ENCODE assay signal across 8 cellular contexts in genomic region chr1:243848165-243849088, GRCh38. TPM values are rescaled to one million over a fixed set of nuclear protein-coding genes. Genes with fewer than 3 reads are reported as not detected.
A peak's percentile ranks its signal among the peaks of the same experiment; 100 is the strongest.
DNase-seq lines count a peak whose midpoint lies in the region; ATAC-seq and TF ChIP-seq lines count a peak whose summit lies in the region.

No MANE protein-coding gene starts in this region.

- H3K4me1 Mint-ChIP-seq in activated CD4-positive, alpha-beta T cell treated with anti-CD3 and anti-CD28 coated beads, Interleukin-2, amount 10 ng/mL, durations not matched to agents 7 days and 5 days, result peaks cover 28% of the 10 kb centered on the region
- H3K4me1 Mint-ChIP-seq in activated naive CD8-positive, alpha-beta T cell treated with anti-CD3 and anti-CD28 coated beads for 36 hours, result peaks cover 43% of the 10 kb centered on the region

- DNase-seq in activated CD4-positive, alpha-beta T cell treated with anti-CD3 and anti-CD28 coated beads, Interleukin-2, amount 10 ng/mL, durations not matched to agents 7 days and 5 days, result no peak
- no peak for DNase-seq in activated CD4-positive, alpha-beta T cell treated with anti-CD3 and anti-CD28 coated beads, Interleukin-2, amount 50 U/mL, for 4 hours
- no peak for DNase-seq in activated naive CD8-positive, alpha-beta T cell treated with anti-CD3 and anti-CD28 coated beads for 36 hours
- no peak for DNase-seq in left lung
- no peak for DNase-seq in thoracic aorta (ENCODE audit: low spot score)
- no peak for DNase-seq in NCI-H146 treated with DMSO at 0.1 percent for 48 hours (lab: John Stamatoyannopoulos, UW; ENCODE audit: unreplicated experiment)
- no peak for DNase-seq in cortex of kidney (lab: John Stamatoyannopoulos, UW)

- H3K9me3 ChIP-seq in left lung (no peaks in the 10 kb centered on the region), thoracic aorta (no peaks in the 10 kb centered on the region)

- intact Hi-C loops in left lung (cut with DNase I), result no loop called here

- POLR2A ChIA-PET in activated CD4-positive, alpha-beta T cell treated with anti-CD3 and anti-CD28 coated beads, Interleukin-2, amount 10 ng/mL, durations not matched to agents 7 days and 5 days (lab: Charles Lee), result no interaction called here

- ATAC-seq in left lung (no peak), thoracic aorta (ENCODE audit: insufficient number of reproducible peaks, low FRiP score, low read depth) (no peak), HG02759 (IDR thresholded peaks at IDR 0.05; ENCODE audit: unreplicated experiment) (no peak)

- peak overlapping the region; percentile 94 for H3K27ac Mint-ChIP-seq in activated CD4-positive, alpha-beta T cell treated with anti-CD3 and anti-CD28 coated beads, Interleukin-2, amount 10 ng/mL, durations not matched to agents 7 days and 5 days
- H3K27ac Mint-ChIP-seq in activated naive CD8-positive, alpha-beta T cell treated with anti-CD3 and anti-CD28 coated beads for 36 hours, result peak overlapping the region; percentile 95

- peak overlapping the region; percentile 50 to 71 for H3K4me3 ChIP-seq in left lung
- peak overlapping the region; percentile 94 for H3K4me3 ChIP-seq in thoracic aorta

- H3K27ac ChIP-seq in left lung (peak overlapping the region; percentile 90 to 91), thoracic aorta (peak overlapping the region; percentile 96)

- peaks cover 0 to 21% of the 10 kb centered on the region in 2 donors for H3K4me1 ChIP-seq in left lung
- peaks cover 24 to 30% of the 10 kb centered on the region in 2 donors for H3K4me1 ChIP-seq in thoracic aorta (ENCODE audit: control insufficient read depth in 1 of 2, low read depth in 2 of 2)

- H3K27me3 ChIP-seq in left lung, result peaks cover 0 to 56% of the 10 kb centered on the region in 2 donors
- no peaks in the 10 kb centered on the region for H3K27me3 ChIP-seq in thoracic aorta (replicated peaks; ENCODE audit: insufficient read depth)

- CTCF ChIA-PET in activated CD4-positive, alpha-beta T cell treated with anti-CD3 and anti-CD28 coated beads, Interleukin-2, amount 10 ng/mL, durations not matched to agents 7 days and 5 days (lab: Charles Lee), result no interaction called here

- H3K4me3 Mint-ChIP-seq in activated CD4-positive, alpha-beta T cell treated with anti-CD3 and anti-CD28 coated beads, Interleukin-2, amount 10 ng/mL, durations not matched to agents 7 days and 5 days, result peak overlapping the region; percentile 89
- H3K4me3 Mint-ChIP-seq in activated naive CD8-positive, alpha-beta T cell treated with anti-CD3 and anti-CD28 coated beads for 36 hours, result peak overlapping the region; percentile 91

- H3K36me3 Mint-ChIP-seq in activated CD4-positive, alpha-beta T cell treated with anti-CD3 and anti-CD28 coated beads, Interleukin-2, amount 10 ng/mL, durations not matched to agents 7 days and 5 days (ENCODE audit: low read depth), result peaks cover 6% of the 10 kb centered on the region
- peaks cover 7% of the 10 kb centered on the region for H3K36me3 Mint-ChIP-seq in activated naive CD8-positive, alpha-beta T cell treated with anti-CD3 and anti-CD28 coated beads for 36 hours

- no peak for TF ChIP-seq CTCF in left lung (IDR thresholded peaks at IDR 0.05)
- no peak for TF ChIP-seq CTCF in thoracic aorta (IDR thresholded peaks at IDR 0.05)

- peaks cover 2% of the 10 kb centered on the region for H3K9me3 Mint-ChIP-seq in activated CD4-positive, alpha-beta T cell treated with anti-CD3 and anti-CD28 coated beads, Interleukin-2, amount 10 ng/mL, durations not matched to agents 7 days and 5 days
- peaks cover 3% of the 10 kb centered on the region for H3K9me3 Mint-ChIP-seq in activated naive CD8-positive, alpha-beta T cell treated with anti-CD3 and anti-CD28 coated beads for 36 hours

- H3K27me3 Mint-ChIP-seq in activated CD4-positive, alpha-beta T cell treated with anti-CD3 and anti-CD28 coated beads, Interleukin-2, amount 10 ng/mL, durations not matched to agents 7 days and 5 days, result peaks cover 20% of the 10 kb centered on the region
- no peaks in the 10 kb centered on the region for H3K27me3 Mint-ChIP-seq in activated naive CD8-positive, alpha-beta T cell treated with anti-CD3 and anti-CD28 coated beads for 36 hours

- H3K36me3 ChIP-seq in left lung (no peaks in the 10 kb centered on the region), thoracic aorta (no peaks in the 10 kb centered on the region)

RNA-seq across cellular contexts. Expression of gene AKT3, which starts 1.6 kb away (rescaled TPM):
- total RNA-seq in activated CD4-positive, alpha-beta T cell treated with anti-CD3 and anti-CD28 coated beads, Interleukin-2, amount 10 ng/mL, durations not matched to agents 7 days and 5 days, result 10 to 100 TPM; 28.3 to 31.5 TPM
- total RNA-seq in activated naive CD8-positive, alpha-beta T cell treated with anti-CD3 and anti-CD28 coated beads for 36 hours, result 10 to 100 TPM; 19.1 to 21.5 TPM
- total RNA-seq in left lung (10 to 100 TPM; 34.5 to 44.9 TPM), thoracic aorta (10 to 100 TPM; 46.0 to 85.8 TPM)
